9 cellular contexts compared by ENCODE assay signal in the genomic region with DNA sequence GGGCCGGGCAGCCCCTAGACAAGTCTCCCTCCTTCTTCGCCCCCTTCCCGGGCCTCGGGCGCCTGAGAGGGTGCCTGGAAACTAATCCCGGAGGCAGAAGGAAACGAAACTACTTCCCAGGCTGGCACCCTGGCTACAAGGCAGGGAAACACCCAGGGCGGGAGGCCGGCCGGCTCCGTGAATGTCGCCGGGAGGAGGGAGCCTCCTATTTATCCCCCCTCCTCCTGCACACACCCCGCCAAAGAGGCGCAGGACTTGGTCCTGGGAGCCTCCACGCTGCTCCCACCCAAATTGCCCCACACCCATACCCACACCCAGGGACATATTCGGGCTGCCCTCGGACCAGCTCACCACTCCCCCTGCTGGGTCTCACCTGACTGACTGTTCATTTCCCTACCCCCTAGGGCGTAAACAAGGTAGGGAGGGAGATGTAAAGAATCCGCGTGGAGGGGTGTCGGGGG. TPM values are rescaled to one million over a fixed set of nuclear protein-coding genes. Genes with fewer than 3 reads are reported as not detected.
A peak's percentile ranks its signal among the peaks of the same experiment; 100 is the strongest.
DNase-seq lines count a peak whose midpoint lies in the region; ATAC-seq, FAIRE-seq and TF ChIP-seq lines count a peak whose summit lies in the region.
"Had no signal": no experiment of that assay in that cellular context is flagged by ENCODE, and none has a peak within 500 bp of the region (broad histone marks: within the 10 kb centered on the region; RNA-seq: fewer than 3 reads in every experiment).

A gene with protein sequence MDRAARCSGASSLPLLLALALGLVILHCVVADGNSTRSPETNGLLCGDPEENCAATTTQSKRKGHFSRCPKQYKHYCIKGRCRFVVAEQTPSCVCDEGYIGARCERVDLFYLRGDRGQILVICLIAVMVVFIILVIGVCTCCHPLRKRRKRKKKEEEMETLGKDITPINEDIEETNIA (minus strand): TSS at position 183 of the 461 bp plus-strand sequence. CDS start 198 bp downstream, outside the sequence.

- no peaks in the 10 kb centered on the region for H3K9me3 Mint-ChIP-seq in stimulated activated naive CD8-positive, alpha-beta T cell treated with anti-CD3 and anti-CD28 coated beads, Interleukin-15, amount 100 ng/mL, for 72 hours

- H3K4me3 Mint-ChIP-seq in stimulated activated naive CD8-positive, alpha-beta T cell treated with anti-CD3 and anti-CD28 coated beads, Interleukin-15, amount 100 ng/mL, for 72 hours = peak within 1 kb of the TSS; percentile 38 to 72

- ATAC-seq in stimulated activated naive CD8-positive, alpha-beta T cell treated with anti-CD3 and anti-CD28 coated beads, Interleukin-15, amount 100 ng/mL, for 72 hours = peak; percentile 60
- no peak for ATAC-seq in stimulated activated naive CD8-positive, alpha-beta T cell treated with anti-CD3 and anti-CD28 coated beads, Interleukin-15, Interleukin-2, amounts not matched to agents 100 U/mL and 50 U/mL, for 24 hours
- ATAC-seq in HepG2 (peak; percentile 97), upper lobe of left lung (ENCODE audit: low FRiP score in 2 of 2) (peak; percentile 70 to 94)

- peak within 1 kb of the TSS; percentile 42 for H2AFZ ChIP-seq in HepG2 (ENCODE audit: low read length)

- TF ChIP-seq CTCF in coronary artery (IDR thresholded peaks at IDR 0.05) = no peak
- peak; percentile 61 for TF ChIP-seq CTCF in HepG2 (CRISPR knock-in tag; IDR thresholded peaks at IDR 0.05)
- peak in 4 of 6 experiments; percentile 12 to 56 (median 43) for TF ChIP-seq CTCF in upper lobe of left lung (IDR thresholded peaks at IDR 0.05)

- no peaks in the 10 kb centered on the region for H3K4me1 ChIP-seq in HepG2 (ENCODE audit: insufficient read depth, low read length)
- H3K4me1 ChIP-seq in upper lobe of left lung = peaks cover 0 to 15% (median 0%) of the 10 kb centered on the region in 4 donors

- H4K20me1 ChIP-seq in HepG2 (ENCODE audit: insufficient read depth, low read length) = no peaks in the 10 kb centered on the region

- H3K4me1 Mint-ChIP-seq in stimulated activated naive CD8-positive, alpha-beta T cell treated with anti-CD3 and anti-CD28 coated beads, Interleukin-15, amount 100 ng/mL, for 72 hours = peaks cover 16% of the 10 kb centered on the region

- POLR2A ChIA-PET in HepG2 (lab: Yijun Ruan, JAX) = no interaction called here

- H3K27me3 ChIP-seq in HepG2 (ENCODE audit: control insufficient read depth in 1 of 2, insufficient read depth in 2 of 2, low read length in 2 of 2) = peaks cover 0 to 21% of the 10 kb centered on the region in 2 experiments; a peak in 2 of 5 replicates
- H3K27me3 ChIP-seq in upper lobe of left lung = no peaks in the 10 kb centered on the region

- BruUV-seq in HepG2 (replicated peaks; lab: Mats Ljungman, UMichigan) = no TSS peak

- H3K4me2 ChIP-seq in HepG2 (ENCODE audit: low read depth, low read length) = peak within 1 kb of the TSS; percentile 92

- peak within 1 kb of the TSS; percentile 83 for H3K4me3 ChIP-seq in coronary artery
- H3K4me3 ChIP-seq in HepG2 (replicated peaks in 1 of 3; ENCODE audit: insufficient read depth in 1 of 3, low read depth in 2 of 3, low read length in 3 of 3) = peak within 1 kb of the TSS; percentile 58 to 76 (median 73)
- peak within 1 kb of the TSS; percentile 12 to 65 (median 56) for H3K4me3 ChIP-seq in upper lobe of left lung

- H3K79me2 ChIP-seq in HepG2 (ENCODE audit: insufficient read depth, low read length) = no peaks in the 10 kb centered on the region

- in situ Hi-C loops in HepG2 (cut with HindIII; ENCODE audit: extremely low pct_ligation_motif_present, low pct_unique_long_range_greater_than_20kb) = no loop called here

- peaks cover 72% of the 10 kb centered on the region for H3K27me3 Mint-ChIP-seq in stimulated activated naive CD8-positive, alpha-beta T cell treated with anti-CD3 and anti-CD28 coated beads, Interleukin-15, amount 100 ng/mL, for 72 hours

- intact Hi-C loops in HepG2 (cut with micrococcal nuclease; ENCODE audit: unreplicated experiment) = no loop called here

- no peak for TF ChIP-seq RAD21 in HepG2 (CRISPR knock-in tag; IDR thresholded peaks at IDR 0.05)

- H3K9me3 ChIP-seq in HepG2 (ENCODE audit: low read length) = no peaks in the 10 kb centered on the region
- no peaks in the 10 kb centered on the region for H3K9me3 ChIP-seq in upper lobe of left lung

- H3K27ac Mint-ChIP-seq in stimulated activated naive CD8-positive, alpha-beta T cell treated with anti-CD3 and anti-CD28 coated beads, Interleukin-15, amount 100 ng/mL, for 72 hours = peak within 1 kb of the TSS in 1 of 2 donors; percentile 88

- H3K9ac ChIP-seq in HepG2 (ENCODE audit: insufficient read depth, low read depth, low read length) = peak within 1 kb of the TSS; percentile 8; the same call in 1 of the 2 replicates

- CTCF ChIA-PET in HepG2 (lab: Yijun Ruan, JAX; ENCODE audit: low intra/inter-chr PET ratio, low total read pairs) = no interaction called here

- TF ChIP-seq POLR2A in HepG2 (IDR thresholded peaks at IDR 0.05; ENCODE audit: insufficient read depth in 1 of 2, low read depth in 2 of 2, low read length in 2 of 2) (no peak), upper lobe of left lung (IDR thresholded peaks at IDR 0.05) (peak in 1 of 4 donors; percentile 47)

- peak; percentile 1 to 9 for DNase-seq in stimulated activated naive CD8-positive, alpha-beta T cell treated with anti-CD3 and anti-CD28 coated beads, Interleukin-15, amount 100 ng/mL, for 72 hours
- no peak for DNase-seq in stimulated activated naive CD8-positive, alpha-beta T cell treated with anti-CD3 and anti-CD28 coated beads, Interleukin-15, Interleukin-2, amounts not matched to agents 100 U/mL and 50 U/mL, for 24 hours
- DNase-seq in NCI-H526 treated with DMSO at 0.1 percent for 48 hours (lab: John Stamatoyannopoulos, UW) (peak; percentile 36), coronary artery (ENCODE audit: low spot score) (peak; percentile 77), HepG2 (ENCODE audit: low spot score) (peak; percentile 30), upper lobe of left lung (peak; percentile 75 to 87), cortex of kidney (lab: John Stamatoyannopoulos, UW) (no peak), CD1c-positive myeloid dendritic cell (ENCODE audit: extremely low spot score) (no peak)

- peak; percentile 53 for FAIRE-seq in HepG2 (lab: Jason Lieb, UNC)
- FAIRE-seq: GM18507 had no signal

- peak within 1 kb of the TSS; percentile 85 to 90 for H3K27ac ChIP-seq in coronary artery
- no peak within 1 kb of the TSS for H3K27ac ChIP-seq in HepG2 (ENCODE audit: extremely low read length, insufficient read depth, low read length)
- H3K27ac ChIP-seq in upper lobe of left lung = peak within 1 kb of the TSS; percentile 75 to 93 (median 80)

- WGBS in HepG2 (ENCODE audit: low lambda C conversion rate) = 8% methylated on average over 8 of the region's 22 CpGs
- WGBS in upper lobe of left lung, 2 donors = 5% methylated on average over 14 to 22 of the region's 22 CpGs

- TF ChIP-seq EP300 in HepG2 (IDR thresholded peaks at IDR 0.05; ENCODE audit: low read depth in 2 of 2, low read length in 2 of 2) (no peak), HepG2 (CRISPR knock-in tag; IDR thresholded peaks at IDR 0.05; ENCODE audit: borderline replicate concordance) (no peak), upper lobe of left lung (IDR thresholded peaks at IDR 0.05) (no peak)

- no peaks in the 10 kb centered on the region for H3K36me3 ChIP-seq in HepG2 (replicated peaks in 1 of 2; ENCODE audit: control insufficient read depth in 1 of 2, insufficient read depth in 2 of 2, low read length in 2 of 2)
- H3K36me3 ChIP-seq in upper lobe of left lung = no peaks in the 10 kb centered on the region

TF ChIP-seq in HepG2, 621 proteins besides CTCF, POLR2A, EP300 and RAD21 (continues in another document):
- TF ChIP-seq ZKSCAN1 (IDR thresholded peaks at IDR 0.05; ENCODE audit: low read length) (no peak), ZNF20 (CRISPR knock-in tag; IDR thresholded peaks at IDR 0.05) (no peak), ELF1 (CRISPR knock-in tag; IDR thresholded peaks at IDR 0.05) (no peak), HNF4A (CRISPR knock-in tag; IDR thresholded peaks at IDR 0.05) (no peak), ZNF749 (CRISPR knock-in tag; IDR thresholded peaks at IDR 0.05; ENCODE audit: borderline replicate concordance) (no peak), FOXA3 (CRISPR knock-in tag; IDR thresholded peaks at IDR 0.05) (0 out of 2 replicates have a peak, but pooled peaks have one; percentile 10), NR2F1 (CRISPR knock-in tag; IDR thresholded peaks at IDR 0.05) (no peak)
- TF ChIP-seq, protein P1, sequence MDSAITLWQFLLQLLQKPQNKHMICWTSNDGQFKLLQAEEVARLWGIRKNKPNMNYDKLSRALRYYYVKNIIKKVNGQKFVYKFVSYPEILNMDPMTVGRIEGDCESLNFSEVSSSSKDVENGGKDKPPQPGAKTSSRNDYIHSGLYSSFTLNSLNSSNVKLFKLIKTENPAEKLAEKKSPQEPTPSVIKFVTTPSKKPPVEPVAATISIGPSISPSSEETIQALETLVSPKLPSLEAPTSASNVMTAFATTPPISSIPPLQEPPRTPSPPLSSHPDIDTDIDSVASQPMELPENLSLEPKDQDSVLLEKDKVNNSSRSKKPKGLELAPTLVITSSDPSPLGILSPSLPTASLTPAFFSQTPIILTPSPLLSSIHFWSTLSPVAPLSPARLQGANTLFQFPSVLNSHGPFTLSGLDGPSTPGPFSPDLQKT (CRISPR knock-in tag; IDR thresholded peaks at IDR 0.05; ENCODE audit: borderline replicate concordance) = no peak

RNA-seq across cellular contexts. Expression of the gene that starts here (rescaled TPM):
- total RNA-seq in HepG2 (2016; rRNA removed; fragmentation: Illumina TruSeq; extraction: Trizol) = not detected in 2 replicates
- not detected in 2 replicates for total RNA-seq in HepG2 (2016; cell fraction: cytosol; rRNA removed; fragmentation: Illumina TruSeq; extraction: Trizol; ENCODE audit: low read depth)
- total RNA-seq in HepG2 (2016; cell fraction: insoluble cytoplasmic fraction; rRNA removed; fragmentation: Illumina TruSeq; extraction: Trizol) = not detected in 2 replicates
- not detected in 2 replicates for total RNA-seq in HepG2 (2016; cell fraction: membrane; rRNA removed; fragmentation: Illumina TruSeq; extraction: Trizol)
- not detected in 2 replicates for total RNA-seq in HepG2 (2016; cell fraction: nucleus; rRNA removed; fragmentation: Illumina TruSeq; extraction: Trizol)
- not detected in 2 replicates for polyA plus RNA-seq in HepG2 (2011; rRNA removed)
- not detected in 2 replicates for polyA plus RNA-seq in HepG2 (2011; cell fraction: cytosol; rRNA removed)
- polyA plus RNA-seq in HepG2 (2011; cell fraction: nucleus; rRNA removed) = not detected in 2 replicates
- polyA plus RNA-seq in HepG2 (2012) = not detected in 2 replicates
- polyA plus RNA-seq in HepG2 (2016; cell fraction: cytosol; fragmentation: Illumina TruSeq; extraction: Trizol; ENCODE audit: low read depth) = not detected in 2 replicates
- not detected in 2 replicates for polyA plus RNA-seq in HepG2 (2016; cell fraction: insoluble cytoplasmic fraction; fragmentation: Illumina TruSeq; extraction: Trizol; ENCODE audit: low read depth)
- polyA plus RNA-seq in HepG2 (2016; cell fraction: membrane; fragmentation: Illumina TruSeq; extraction: Trizol; ENCODE audit: low read depth) = not detected in 2 replicates
- polyA plus RNA-seq in HepG2 (2016; cell fraction: nucleus; fragmentation: Illumina TruSeq; extraction: Trizol; ENCODE audit: insufficient read depth, low read depth) = not detected in 2 replicates
- polyA minus RNA-seq in HepG2 (2011; rRNA and poly(A)+ RNA removed; ENCODE audit: low replicate concordance) = not detected in 2 replicates
- polyA minus RNA-seq in HepG2 (2011; cell fraction: cytosol; rRNA and poly(A)+ RNA removed) = not detected in 2 replicates
- polyA minus RNA-seq in HepG2 (2011; cell fraction: nucleus; rRNA and poly(A)+ RNA removed) = not detected in 2 replicates
- 1 to 10 TPM; 1.6 to 8.1 (median 5.9) TPM for total RNA-seq in upper lobe of left lung

Comparison
In these comparisons a context has a peak if more than half of its experiments do, and no peak if none do; other contexts are left out.
1. DNase-seq: peak in stimulated activated naive CD8-positive, alpha-beta T cell treated with anti-CD3 and anti-CD28 coated beads, Interleukin-15, amount 100 ng/mL, for 72 hours (2 of 2), NCI-H526 treated with DMSO at 0.1 percent for 48 hours (single experiment), coronary artery (single experiment) and upper lobe of left lung (2 of 2); none in stimulated activated naive CD8-positive, alpha-beta T cell treated with anti-CD3 and anti-CD28 coated beads, Interleukin-15, Interleukin-2, amounts not matched to agents 100 U/mL and 50 U/mL, for 24 hours (single experiment), cortex of kidney (single experiment) and CD1c-positive myeloid dendritic cell (single experiment).
2. Peak in DNase-seq, ATAC-seq, H3K4me3 ChIP-seq, H3K9ac ChIP-seq and H3K4me2 ChIP-seq in HepG2; RNA of the gene not detected or under 1 TPM.
3. Peak in every context shown above with its lines, with median percentiles within 50 percentile points of each other: H3K4me3 ChIP-seq.